ENCODE assay signal across 8 cellular contexts in genomic region chr12:64256166-64256800, GRCh38. TPM values are rescaled to one million over a fixed set of nuclear protein-coding genes. Genes with fewer than 3 reads are reported as not detected.
DNase-seq lines count a peak whose midpoint lies in the region; ATAC-seq and TF ChIP-seq lines count a peak whose summit lies in the region.

No MANE protein-coding gene starts in this region.

- peaks cover 0 to 9% (median under 1%) of the 10 kb centered on the region in 4 donors for H3K4me1 Mint-ChIP-seq in CD4-positive, alpha-beta memory T cell
- peaks cover 29% of the 10 kb centered on the region for H3K4me1 Mint-ChIP-seq in HFFc6 (ENCODE audit: low read depth)

- no peak for TF ChIP-seq POLR2A in uterus (IDR thresholded peaks at IDR 0.05)

- TF ChIP-seq CTCF in HFFc6 (IDR thresholded peaks at IDR 0.05) (peak; percentile 91), left lung (IDR thresholded peaks at IDR 0.05) (peak; percentile 54 to 58), uterus (IDR thresholded peaks at IDR 0.05) (peak; percentile 77 to 80 (median 79))

- no peak overlapping the region for H3K27ac Mint-ChIP-seq in CD4-positive, alpha-beta memory T cell
- H3K27ac Mint-ChIP-seq in HFFc6: no peak overlapping the region

- peak; percentile 82 for ATAC-seq in left lung
- no peak for ATAC-seq in HG03565 (IDR thresholded peaks at IDR 0.05; ENCODE audit: unreplicated experiment)
- ATAC-seq in HG03469 (IDR thresholded peaks at IDR 0.05; ENCODE audit: unreplicated experiment): no peak

- H3K4me3 ChIP-seq in CD4-positive, alpha-beta memory T cell (ENCODE audit: low read length in 2 of 2): no peak overlapping the region
- no peak overlapping the region for H3K4me3 ChIP-seq in left lung
- H3K4me3 ChIP-seq in uterus: no peak overlapping the region

- CTCF ChIA-PET in CD4-positive, alpha-beta memory T cell (lab: Charles Lee; ENCODE audit: partially characterized antibody): interaction anchor here (0.6 to 3.3 kb wide), 14 partner anchors 11 to 1156 kb away, joined by 3 to 24 read pairs (median 4); partner anchors contain the start of gene SRGAP1

- H3K27ac ChIP-seq in CD4-positive, alpha-beta memory T cell (ENCODE audit: low read depth, low read length): no peak overlapping the region
- H3K27ac ChIP-seq in left lung: no peak overlapping the region
- H3K27ac ChIP-seq in uterus: no peak overlapping the region

- H3K27me3 ChIP-seq in CD4-positive, alpha-beta memory T cell (ENCODE audit: insufficient read depth, low read length): no peaks in the 10 kb centered on the region
- no peaks in the 10 kb centered on the region for H3K27me3 ChIP-seq in left lung
- H3K27me3 ChIP-seq in uterus: no peaks in the 10 kb centered on the region

- POLR2A ChIA-PET in CD4-positive, alpha-beta memory T cell (lab: Charles Lee; ENCODE audit: partially characterized antibody): interaction anchor here (0.8 kb wide), 1 partner anchor 412 kb away, joined by 4 read pairs; the partner anchor contains the start of gene SRGAP1

- no peaks in the 10 kb centered on the region for H3K9me3 ChIP-seq in CD4-positive, alpha-beta memory T cell (ENCODE audit: control insufficient read depth in 1 of 2, low read length in 2 of 2)
- H3K9me3 ChIP-seq in left lung (no peaks in the 10 kb centered on the region), uterus (no peaks in the 10 kb centered on the region)

- H3K36me3 ChIP-seq in CD4-positive, alpha-beta memory T cell (ENCODE audit: insufficient read depth, low read length): no peaks in the 10 kb centered on the region
- no peaks in the 10 kb centered on the region for H3K36me3 ChIP-seq in left lung
- H3K36me3 ChIP-seq in uterus: no peaks in the 10 kb centered on the region

- H3K9me3 Mint-ChIP-seq in CD4-positive, alpha-beta memory T cell: no peaks in the 10 kb centered on the region
- H3K9me3 Mint-ChIP-seq in HFFc6: no peaks in the 10 kb centered on the region

- no peaks in the 10 kb centered on the region for H3K36me3 Mint-ChIP-seq in CD4-positive, alpha-beta memory T cell
- H3K36me3 Mint-ChIP-seq in HFFc6 (ENCODE audit: low read depth): no peaks in the 10 kb centered on the region

- no peak overlapping the region for H3K4me3 Mint-ChIP-seq in CD4-positive, alpha-beta memory T cell
- no peak overlapping the region for H3K4me3 Mint-ChIP-seq in HFFc6

- peak in 4 of 5 donors; percentile 41 to 56 (median 51) for DNase-seq in CD4-positive, alpha-beta memory T cell
- DNase-seq in HFFc6: peak; percentile 54
- DNase-seq in NCI-H748 (lab: John Stamatoyannopoulos, UW; ENCODE audit: unreplicated experiment): peak; percentile 80
- DNase-seq in cerebellar cortex (ENCODE audit: low spot score): peak; percentile 69
- no peak for DNase-seq in left lung
- no peak for DNase-seq in uterus

- no peaks in the 10 kb centered on the region for H3K4me1 ChIP-seq in CD4-positive, alpha-beta memory T cell (ENCODE audit: insufficient read depth, low read length)
- peaks cover 0 to 5% of the 10 kb centered on the region in 2 donors for H3K4me1 ChIP-seq in left lung
- H3K4me1 ChIP-seq in uterus: no peaks in the 10 kb centered on the region

- H3K27me3 Mint-ChIP-seq in CD4-positive, alpha-beta memory T cell: no peaks in the 10 kb centered on the region
- H3K27me3 Mint-ChIP-seq in HFFc6 (ENCODE audit: insufficient read depth): no peaks in the 10 kb centered on the region

- intact Hi-C loops in CD4-positive, alpha-beta memory T cell (cut with micrococcal nuclease): loop anchor here (1.0 to 5.0 kb wide), 5 partner anchors 136 to 834 kb away; partner anchors contain the start of gene SRGAP1
- intact Hi-C loops in left lung (cut with DNase I) (loop anchor here in 1 of 2 donors (5.0 kb wide), 2 partner anchors 414 to 434 kb away; partner anchors contain the start of gene SRGAP1), uterus (cut with DNase I; ENCODE audit: low total_unique reads) (loop anchor here (5.0 kb wide), 1 partner anchor 414 kb away; the partner anchor contains the start of gene SRGAP1)

RNA-seq across cellular contexts. Expression of gene KICS2, which starts 34.2 kb away (rescaled TPM):
- 10 to 100 TPM; 21.2 to 24.1 TPM for total RNA-seq in CD4-positive, alpha-beta memory T cell
- 10 to 100 TPM in 1 of 2 donors, 1 to 10 TPM in 1; 8.0 to 18.4 TPM for polyA plus RNA-seq in CD4-positive, alpha-beta memory T cell
- total RNA-seq in HFFc6 (2021; fragmentation: NEBNext Ultra II Directional; extraction: Animal tissue kit (Norgen Biotek cat#: 25700)): 1 to 10 TPM; 3.7 to 5.8 (median 5.0) TPM
- total RNA-seq in left lung: 1 to 10 TPM; 3.7 to 7.8 TPM
- 1 to 10 TPM in 3 of 4 donors, under 1 TPM in 1; 0.51 to 9.0 (median 6.6) TPM for total RNA-seq in uterus

Comparison
In these comparisons a context has a peak if more than half of its experiments do, and no peak if none do; other contexts are left out.
1. DNase-seq: peak in CD4-positive, alpha-beta memory T cell (4 of 5), HFFc6 (single experiment), NCI-H748 (single experiment) and cerebellar cortex (single experiment); none in left lung (0 of 2) and uterus (0 of 2).
2. Peak in every context shown above with its lines, with median percentiles within 50 percentile points of each other: CTCF ChIP-seq.